1 cellular context compared by ENCODE assay signal in the genomic region with DNA sequence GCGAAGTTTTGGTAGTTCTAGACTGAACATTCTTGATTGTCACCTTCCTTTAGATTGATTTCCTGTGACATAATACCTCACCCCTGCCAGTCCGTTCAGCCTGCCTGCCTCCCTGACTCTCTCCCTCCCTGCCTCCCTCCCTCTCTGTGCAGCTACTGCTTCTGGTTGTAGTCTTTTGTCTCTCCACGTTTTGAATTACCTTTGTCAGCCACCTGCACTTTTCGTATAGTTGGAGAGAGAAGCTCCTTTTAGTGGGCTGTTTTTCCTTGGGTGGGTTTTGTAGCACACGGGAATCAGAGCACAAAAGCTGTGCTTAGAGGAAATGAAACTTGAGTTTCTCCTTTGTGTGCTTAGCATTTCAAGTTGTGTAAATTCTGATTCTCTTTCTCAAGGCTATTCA.
TF ChIP-seq lines count a peak whose summit lies in the region.

No MANE protein-coding gene starts in this region.

TF ChIP-seq in HepG2, 621 proteins besides CTCF, POLR2A, EP300 and RAD21 (continued from another document):
- TF ChIP-seq, protein P1, sequence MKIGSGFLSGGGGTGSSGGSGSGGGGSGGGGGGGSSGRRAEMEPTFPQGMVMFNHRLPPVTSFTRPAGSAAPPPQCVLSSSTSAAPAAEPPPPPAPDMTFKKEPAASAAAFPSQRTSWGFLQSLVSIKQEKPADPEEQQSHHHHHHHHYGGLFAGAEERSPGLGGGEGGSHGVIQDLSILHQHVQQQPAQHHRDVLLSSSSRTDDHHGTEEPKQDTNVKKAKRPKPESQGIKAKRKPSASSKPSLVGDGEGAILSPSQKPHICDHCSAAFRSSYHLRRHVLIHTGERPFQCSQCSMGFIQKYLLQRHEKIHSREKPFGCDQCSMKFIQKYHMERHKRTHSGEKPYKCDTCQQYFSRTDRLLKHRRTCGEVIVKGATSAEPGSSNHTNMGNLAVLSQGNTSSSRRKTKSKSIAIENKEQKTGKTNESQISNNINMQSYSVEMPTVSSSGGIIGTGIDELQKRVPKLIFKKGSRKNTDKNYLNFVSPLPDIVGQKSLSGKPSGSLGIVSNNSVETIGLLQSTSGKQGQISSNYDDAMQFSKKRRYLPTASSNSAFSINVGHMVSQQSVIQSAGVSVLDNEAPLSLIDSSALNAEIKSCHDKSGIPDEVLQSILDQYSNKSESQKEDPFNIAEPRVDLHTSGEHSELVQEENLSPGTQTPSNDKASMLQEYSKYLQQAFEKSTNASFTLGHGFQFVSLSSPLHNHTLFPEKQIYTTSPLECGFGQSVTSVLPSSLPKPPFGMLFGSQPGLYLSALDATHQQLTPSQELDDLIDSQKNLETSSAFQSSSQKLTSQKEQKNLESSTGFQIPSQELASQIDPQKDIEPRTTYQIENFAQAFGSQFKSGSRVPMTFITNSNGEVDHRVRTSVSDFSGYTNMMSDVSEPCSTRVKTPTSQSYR (CRISPR knock-in tag; IDR thresholded peaks at IDR 0.05; ENCODE audit: borderline replicate concordance) = no peak
- TF ChIP-seq KMT2B (CRISPR knock-in tag; IDR thresholded peaks at IDR 0.05) = no peak
- no peak for TF ChIP-seq SIN3B (IDR thresholded peaks at IDR 0.05; ENCODE audit: low read length)
- TF ChIP-seq CENPX (CRISPR knock-in tag; IDR thresholded peaks at IDR 0.05) = no peak
- TF ChIP-seq, protein P2, sequence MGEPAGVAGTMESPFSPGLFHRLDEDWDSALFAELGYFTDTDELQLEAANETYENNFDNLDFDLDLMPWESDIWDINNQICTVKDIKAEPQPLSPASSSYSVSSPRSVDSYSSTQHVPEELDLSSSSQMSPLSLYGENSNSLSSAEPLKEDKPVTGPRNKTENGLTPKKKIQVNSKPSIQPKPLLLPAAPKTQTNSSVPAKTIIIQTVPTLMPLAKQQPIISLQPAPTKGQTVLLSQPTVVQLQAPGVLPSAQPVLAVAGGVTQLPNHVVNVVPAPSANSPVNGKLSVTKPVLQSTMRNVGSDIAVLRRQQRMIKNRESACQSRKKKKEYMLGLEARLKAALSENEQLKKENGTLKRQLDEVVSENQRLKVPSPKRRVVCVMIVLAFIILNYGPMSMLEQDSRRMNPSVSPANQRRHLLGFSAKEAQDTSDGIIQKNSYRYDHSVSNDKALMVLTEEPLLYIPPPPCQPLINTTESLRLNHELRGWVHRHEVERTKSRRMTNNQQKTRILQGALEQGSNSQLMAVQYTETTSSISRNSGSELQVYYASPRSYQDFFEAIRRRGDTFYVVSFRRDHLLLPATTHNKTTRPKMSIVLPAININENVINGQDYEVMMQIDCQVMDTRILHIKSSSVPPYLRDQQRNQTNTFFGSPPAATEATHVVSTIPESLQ (CRISPR knock-in tag; conservative IDR thresholded peaks at IDR 0.05) = no peak
- TF ChIP-seq, protein P3, sequence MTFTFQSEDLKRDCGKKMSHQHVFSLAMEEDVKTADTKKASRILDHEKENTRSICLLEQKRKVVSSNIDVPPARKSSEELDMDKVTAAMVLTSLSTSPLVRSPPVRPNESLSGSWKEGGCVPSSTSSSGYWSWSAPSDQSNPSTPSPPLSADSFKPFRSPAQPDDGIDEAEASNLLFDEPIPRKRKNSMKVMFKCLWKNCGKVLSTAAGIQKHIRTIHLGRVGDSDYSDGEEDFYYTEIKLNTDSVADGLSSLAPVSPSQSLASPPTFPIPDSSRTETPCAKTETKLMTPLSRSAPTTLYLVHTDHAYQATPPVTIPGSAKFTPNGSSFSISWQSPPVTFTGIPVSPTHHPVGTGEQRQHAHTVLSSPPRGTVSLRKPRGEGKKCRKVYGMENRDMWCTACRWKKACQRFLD (CRISPR knock-in tag; IDR thresholded peaks at IDR 0.05; ENCODE audit: borderline replicate concordance) = no peak
